ENCODE assay signal across 9 cellular contexts in genomic region chr13:49292742-49293498, GRCh38. TPM values are rescaled to one million over a fixed set of nuclear protein-coding genes. Genes with fewer than 3 reads are reported as not detected.
A peak's percentile ranks its signal among the peaks of the same experiment; 100 is the strongest.
DNase-seq lines count a peak whose midpoint lies in the region; FAIRE-seq and TF ChIP-seq lines count a peak whose summit lies in the region.
"Had no signal": no experiment of that assay in that cellular context is flagged by ENCODE, and none has a peak within 500 bp of the region (broad histone marks: within the 10 kb centered on the region; RNA-seq: fewer than 3 reads in every experiment).

No MANE protein-coding gene starts in this region.

- no peak overlapping the region for H3K4me3 Mint-ChIP-seq in activated naive CD8-positive, alpha-beta T cell treated with anti-CD3 and anti-CD28 coated beads for 36 hours

- BruUV-seq in A673 (replicated peaks; lab: Mats Ljungman, UMichigan) = no TSS peak

- H3K4me1 Mint-ChIP-seq in activated naive CD8-positive, alpha-beta T cell treated with anti-CD3 and anti-CD28 coated beads for 36 hours = peaks cover 8% of the 10 kb centered on the region

- POLR2A ChIA-PET in A673 (lab: Charles Lee; ENCODE audit: low non-redundant PET) = no interaction called here

- no peaks in the 10 kb centered on the region for H3K36me3 ChIP-seq in A673 (ENCODE audit: insufficient read depth, low read length, poor library complexity, severe bottlenecking)
- no peaks in the 10 kb centered on the region for H3K36me3 ChIP-seq in WERI-Rb-1
- H3K36me3 ChIP-seq: pancreas had no signal

- no peak overlapping the region for H3K27ac ChIP-seq in A673 (ENCODE audit: low read depth, low read length, poor library complexity, severe bottlenecking)
- H3K27ac ChIP-seq in WERI-Rb-1 = no peak overlapping the region

- H3K27me3 Mint-ChIP-seq in activated naive CD8-positive, alpha-beta T cell treated with anti-CD3 and anti-CD28 coated beads for 36 hours = no peaks in the 10 kb centered on the region

- H3K4me3 ChIP-seq in A673 (ENCODE audit: low read depth, low read length, poor library complexity, severe bottlenecking) (no peak overlapping the region), WERI-Rb-1 (ENCODE audit: low read depth, low read length) (no peak overlapping the region)
- H3K4me3 ChIP-seq: pancreas had no signal

- TF ChIP-seq CTCF in A673 (conservative IDR thresholded peaks at IDR 0.05; ENCODE audit: low read depth, low read length) (no peak), WERI-Rb-1 (IDR thresholded peaks at IDR 0.05; ENCODE audit: low read depth, low read length) (no peak)

- no peaks in the 10 kb centered on the region for H3K9me3 ChIP-seq in A673 (ENCODE audit: low read depth, low read length, poor library complexity, severe bottlenecking)
- H3K9me3 ChIP-seq in WERI-Rb-1 (ENCODE audit: severe bottlenecking) = no peaks in the 10 kb centered on the region
- H3K9me3 ChIP-seq: pancreas had no signal

- CTCF ChIA-PET in A673 (lab: Charles Lee) = no interaction called here

- H3K27ac Mint-ChIP-seq in activated naive CD8-positive, alpha-beta T cell treated with anti-CD3 and anti-CD28 coated beads for 36 hours = peak overlapping the region; percentile 32

- peaks cover 8% of the 10 kb centered on the region for H3K36me3 Mint-ChIP-seq in activated naive CD8-positive, alpha-beta T cell treated with anti-CD3 and anti-CD28 coated beads for 36 hours

- FAIRE-seq in GM19239 (lab: Jason Lieb, UNC) = no peak
- FAIRE-seq: pancreas had no signal

- H3K4me1 ChIP-seq in A673 (ENCODE audit: insufficient read depth, low read length, poor library complexity, severe bottlenecking) = no peaks in the 10 kb centered on the region
- H3K4me1 ChIP-seq: pancreas had no signal

- H3K9me3 Mint-ChIP-seq in activated naive CD8-positive, alpha-beta T cell treated with anti-CD3 and anti-CD28 coated beads for 36 hours = no peaks in the 10 kb centered on the region

- intact Hi-C loops in A673 (cut with micrococcal nuclease; ENCODE audit: unreplicated experiment) = no loop called here

- no peaks in the 10 kb centered on the region for H3K27me3 ChIP-seq in A673 (replicated peaks; ENCODE audit: insufficient read depth, low read depth, low read length, poor library complexity)
- H3K27me3 ChIP-seq in WERI-Rb-1 (ENCODE audit: insufficient read depth, low read depth, severe bottlenecking) = no peaks in the 10 kb centered on the region
- H3K27me3 ChIP-seq: pancreas had no signal

- DNase-seq in A673 (ENCODE audit: low spot score) (peak; percentile 39), HT-29 (ENCODE audit: low spot score) (peak; percentile 12), iris pigment epithelial cell (ENCODE audit: low read depth) (peak; percentile 81), WERI-Rb-1 (no peak), middle frontal gyrus (ENCODE audit: extremely low spot score, low spot score) (no peak), GM19239 (ENCODE audit: insufficient read length, low spot score) (no peak)
- DNase-seq in activated naive CD8-positive, alpha-beta T cell treated with anti-CD3 and anti-CD28 coated beads for 36 hours = peak; percentile 39
- DNase-seq in effector CD8-positive, alpha-beta T cell (lab: John Stamatoyannopoulos, UW) = no peak

RNA-seq across cellular contexts. Expression of gene CDADC1, which starts 45.2 kb away (rescaled TPM):
- total RNA-seq in A673 (2021) = 19.2 and 24.2 TPM in 2 replicates
- total RNA-seq in HT-29 (2014; rRNA removed; shearing (Covaris generic)) = 6.4 and 6.5 TPM in 2 replicates
- 10 to 100 TPM in 1 of 2 experiments, 1 to 10 TPM in 1; 9.3 to 10.9 TPM for total RNA-seq in activated naive CD8-positive, alpha-beta T cell treated with anti-CD3 and anti-CD28 coated beads for 36 hours

Comparison
In these comparisons a context has a peak if more than half of its experiments do, and no peak if none do; other contexts are left out.
1. DNase-seq: peak in A673 (single experiment), HT-29 (single experiment), activated naive CD8-positive, alpha-beta T cell treated with anti-CD3 and anti-CD28 coated beads for 36 hours (single experiment) and iris pigment epithelial cell (single experiment); none in WERI-Rb-1 (single experiment), middle frontal gyrus (single experiment), effector CD8-positive, alpha-beta T cell (single experiment) and GM19239 (single experiment).